Comparison of ENCODE assay signal across 9 cellular contexts in genomic region chr10:93821051-93821772, GRCh38.
DNase-seq lines count a peak whose midpoint lies in the region; ATAC-seq and TF ChIP-seq lines count a peak whose summit lies in the region.
"Had no signal": no experiment of that assay in that cellular context is flagged by ENCODE, and none has a peak within 500 bp of the region (broad histone marks: within the 10 kb centered on the region; RNA-seq: fewer than 3 reads in every experiment).

No MANE protein-coding gene starts in this region.

- TF ChIP-seq CTCF in left ventricle myocardium inferior (IDR thresholded peaks at IDR 0.05; ENCODE audit: borderline replicate concordance): peak; percentile 46
- TF ChIP-seq CTCF in OCI-LY7 (conservative IDR thresholded peaks at IDR 0.05; ENCODE audit: low read length): peak; percentile 65
- peak; percentile 72 for TF ChIP-seq CTCF in type B pancreatic cell (conservative IDR thresholded peaks at IDR 0.05)

- H3K79me2 ChIP-seq in OCI-LY7 (ENCODE audit: insufficient read depth, low read depth, low read length): no peaks in the 10 kb centered on the region

- peaks cover 2% of the 10 kb centered on the region for H3K4me1 Mint-ChIP-seq in type B pancreatic cell (ENCODE audit: unreplicated experiment)
- H3K4me1 Mint-ChIP-seq: central memory CD8-positive, alpha-beta T cell had no signal

- BruUV-seq in OCI-LY7 (replicated peaks; lab: Mats Ljungman, UMichigan): no TSS peak

- POLR2A ChIA-PET in OCI-LY7 (lab: Charles Lee): no interaction called here

- no peak overlapping the region for H2AFZ ChIP-seq in OCI-LY7 (ENCODE audit: low read length)

- H3K9me3 ChIP-seq in left ventricle myocardium inferior (replicated peaks) (no peaks in the 10 kb centered on the region), OCI-LY7 (ENCODE audit: low read length) (no peaks in the 10 kb centered on the region; the same call in 1 of the 2 replicates)

- DNase-seq in left ventricle myocardium inferior (no peak), Right ventricle myocardium superior (no peak), OCI-LY7 (ENCODE audit: low spot score) (peak; percentile 17), fibroblast of peridontal ligament (ENCODE audit: extremely low read depth) (peak; percentile 68), type B pancreatic cell (ENCODE audit: extremely low spot score, unreplicated experiment) (no peak)

- no peak overlapping the region for H3K4me2 ChIP-seq in OCI-LY7 (ENCODE audit: low read length)

- H3K4me3 Mint-ChIP-seq in type B pancreatic cell: no peak overlapping the region
- H3K4me3 Mint-ChIP-seq: central memory CD8-positive, alpha-beta T cell had no signal

- CTCF ChIA-PET in OCI-LY7 (lab: Charles Lee; ENCODE audit: unreplicated experiment): no interaction called here

- no peaks in the 10 kb centered on the region for H3K9me2 ChIP-seq in OCI-LY7 (ENCODE audit: insufficient read depth, low read length)

- H4K20me1 ChIP-seq in OCI-LY7 (ENCODE audit: insufficient read depth, low read length): no peaks in the 10 kb centered on the region

- ATAC-seq in Right ventricle myocardium superior (ENCODE audit: poor library complexity) (no peak), HG03432 (IDR thresholded peaks at IDR 0.05; ENCODE audit: unreplicated experiment) (no peak), HG03139 (IDR thresholded peaks at IDR 0.05; ENCODE audit: unreplicated experiment) (no peak), GM21576 (IDR thresholded peaks at IDR 0.05; ENCODE audit: unreplicated experiment) (no peak)

- H3K27me3 ChIP-seq in left ventricle myocardium inferior (ENCODE audit: low read depth): peaks cover 45% of the 10 kb centered on the region

- H3K36me3 ChIP-seq in left ventricle myocardium inferior: no peaks in the 10 kb centered on the region
- no peaks in the 10 kb centered on the region for H3K36me3 ChIP-seq in OCI-LY7 (ENCODE audit: insufficient read depth, low read length)

- no peaks in the 10 kb centered on the region for H3K36me3 Mint-ChIP-seq in type B pancreatic cell

- peaks cover 2% of the 10 kb centered on the region for H3K4me1 ChIP-seq in left ventricle myocardium inferior
- peaks cover 4% of the 10 kb centered on the region for H3K4me1 ChIP-seq in OCI-LY7 (ENCODE audit: insufficient read depth, low read length, poor library complexity, severe bottlenecking)

- H3K27ac Mint-ChIP-seq in type B pancreatic cell: no peak overlapping the region

- intact Hi-C loops in left ventricle myocardium inferior (cut with micrococcal nuclease) (no loop called here), Right ventricle myocardium superior (cut with DNase I) (no loop called here), OCI-LY7 (cut with micrococcal nuclease; ENCODE audit: unreplicated experiment) (no loop called here)

- H3K4me3 ChIP-seq in left ventricle myocardium inferior (no peak overlapping the region), OCI-LY7 (ENCODE audit: low read depth, low read length, poor library complexity, severe bottlenecking) (no peak overlapping the region)

- H3K27me3 Mint-ChIP-seq in type B pancreatic cell: peaks cover 31% of the 10 kb centered on the region

- no peak overlapping the region for H3K27ac ChIP-seq in left ventricle myocardium inferior (replicated peaks)
- H3K27ac ChIP-seq in OCI-LY7 (ENCODE audit: low read depth, low read length, poor library complexity, severe bottlenecking): no peak overlapping the region

- peaks cover 8% of the 10 kb centered on the region for H3K9me3 Mint-ChIP-seq in type B pancreatic cell
- H3K9me3 Mint-ChIP-seq: central memory CD8-positive, alpha-beta T cell had no signal

Comparison
In these comparisons a context has a peak if more than half of its experiments do, and no peak if none do; other contexts are left out.
1. DNase-seq: peak in OCI-LY7 (single experiment) and fibroblast of peridontal ligament (single experiment); none in left ventricle myocardium inferior (single experiment), Right ventricle myocardium superior (single experiment) and type B pancreatic cell (single experiment).
2. Peak in every context shown above with its lines, with median percentiles within 50 percentile points of each other: CTCF ChIP-seq.